ENCODE assay signal across 31 cellular contexts in the genomic region with DNA sequence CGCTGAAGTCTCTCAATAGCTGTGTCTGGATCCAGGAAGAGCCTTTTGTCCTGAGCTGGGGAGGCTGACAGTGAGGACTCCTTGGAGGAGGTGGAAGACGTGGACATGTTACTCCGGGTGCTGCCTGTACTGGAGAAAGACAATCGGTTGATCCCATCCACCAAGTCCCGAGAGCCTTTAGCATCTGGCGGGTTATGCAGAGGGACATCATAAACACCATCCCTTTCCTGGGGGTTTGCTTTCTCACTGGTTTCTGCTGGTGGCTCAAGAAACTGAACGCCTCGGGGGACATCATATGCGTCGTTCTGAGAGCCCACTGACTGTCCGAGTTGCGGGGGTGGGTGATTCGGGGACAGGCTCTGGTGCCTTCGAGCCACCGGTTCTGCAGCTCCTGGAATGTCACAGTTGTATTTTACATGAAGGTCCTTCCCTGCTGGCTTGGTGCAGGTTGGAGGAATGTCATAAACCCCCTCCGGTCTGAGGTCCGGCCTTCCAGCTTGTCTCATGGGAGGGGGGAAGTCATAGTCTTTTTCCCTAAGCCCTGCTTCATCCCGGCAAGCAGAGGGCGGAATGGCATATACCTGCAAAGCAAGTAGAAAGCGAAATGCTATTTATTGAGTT.
"Had no signal": no experiment of that assay in that cellular context is flagged by ENCODE, and none has a peak within 500 bp of the region (broad histone marks: within the 10 kb centered on the region; RNA-seq: fewer than 3 reads in every experiment).

No MANE protein-coding gene starts in this region.

- H3K27ac Mint-ChIP-seq: activated B cell treated with CpG ODN at 0.5 μM for 24 hours; activated naive CD4-positive, alpha-beta T cell treated with anti-CD3 and anti-CD28 coated beads for 36 hours; activated naive CD8-positive, alpha-beta T cell; T-cell had no signal

- H3K27ac ChIP-seq: cardiac muscle cell, SK-N-MC had no signal

- H3K27me3 ChIP-seq: cardiac muscle cell had no signal

- H3K4me3 Mint-ChIP-seq: activated B cell treated with CpG ODN at 0.5 μM for 24 hours; activated CD4-positive, alpha-beta T cell treated with anti-CD3 and anti-CD28 coated beads, Interleukin-2, amount 10 ng/mL, durations not matched to agents 24 days and 14 days; activated naive CD4-positive, alpha-beta T cell treated with anti-CD3 and anti-CD28 coated beads for 36 hours; activated naive CD8-positive, alpha-beta T cell; activated T-cell treated with anti-CD3 and anti-CD28 coated beads, Interleukin-2, amount 50 U/mL, for 4 hours; brain; T-cell had no signal

- ATAC-seq: activated T-cell treated with anti-CD3 and anti-CD28 coated beads, Interleukin-2, amount 50 U/mL, for 4 hours; Panc1; Right ventricle myocardium inferior; T-cell had no signal

- H3K4me3 ChIP-seq: cardiac muscle cell, SK-N-MC had no signal

- DNase-seq: activated B cell treated with CpG ODN at 0.5 μM for 24 hours; activated CD4-positive, alpha-beta T cell treated with anti-CD3 and anti-CD28 coated beads for 1 hour; activated CD4-positive, alpha-beta T cell treated with anti-CD3 and anti-CD28 coated beads, Interleukin-2, amount 10 ng/mL, durations not matched to agents 24 days and 14 days; activated CD4-positive, alpha-beta T cell treated with anti-CD3 and anti-CD28 coated beads, Interleukin-2, amount 50 U/mL, for 48 hours; activated CD8-positive, alpha-beta memory T cell treated with anti-CD3 and anti-CD28 coated beads for 24 hours; activated effector memory CD4-positive, alpha-beta T cell treated with anti-CD3 and anti-CD28 coated beads, Interleukin-2, amount 50 U/mL, for 16 hours; activated naive CD4-positive, alpha-beta T cell treated with anti-CD3 and anti-CD28 coated beads for 36 hours; activated T-cell treated with anti-CD3 and anti-CD28 coated beads, Interleukin-2, amount 50 U/mL, for 4 hours; amygdala; KG1; MV-4-11; NCI-H1105; NCI-H1436; NCI-H187; NCI-H2081; NCI-H510A treated with DMSO at 0.1 percent for 48 hours; NCI-H69; NK-92 treated with Interleukin-12 subunit alpha and Interleukin-12 subunit beta, amount 100 ng/mL, for 24 hours; OCI-M1; RPMI8226; T-cell; T-helper 2 cell; T1000 had no signal

- H3K9me3 Mint-ChIP-seq: activated B cell treated with CpG ODN at 0.5 μM for 24 hours; activated naive CD4-positive, alpha-beta T cell treated with anti-CD3 and anti-CD28 coated beads for 36 hours; activated T-cell treated with anti-CD3 and anti-CD28 coated beads, Interleukin-2, amount 50 U/mL, for 4 hours; T-cell had no signal

- H3K27me3 Mint-ChIP-seq: activated B cell treated with CpG ODN at 0.5 μM for 24 hours; activated CD4-positive, alpha-beta T cell treated with anti-CD3 and anti-CD28 coated beads, Interleukin-2, amount 10 ng/mL, durations not matched to agents 24 days and 14 days; activated naive CD8-positive, alpha-beta T cell; brain; T-cell had no signal

- FAIRE-seq: astrocyte, TTC549 had no signal

- H3K4me1 Mint-ChIP-seq: activated B cell treated with CpG ODN at 0.5 μM for 24 hours, T-cell had no signal
